ENCODE assay signal across 8 cellular contexts in genomic region chr20:5528719-5529256, GRCh38.
DNase-seq lines count a peak whose midpoint lies in the region; ATAC-seq, FAIRE-seq and TF ChIP-seq lines count a peak whose summit lies in the region.

No MANE protein-coding gene starts in this region.

- H3K79me2 ChIP-seq in GM12878 (ENCODE audit: control insufficient read depth, insufficient read depth, low read length): no peaks in the 10 kb centered on the region

- H3K36me3 ChIP-seq in GM12878 (ENCODE audit: control insufficient read depth in 2 of 2, insufficient read depth in 2 of 2, low read length in 1 of 2): peaks cover 0 to 5% of the 10 kb centered on the region in 2 experiments; a peak in 1 of 4 replicates

- in situ Hi-C loops in GM12878 (cut with MboI): loop anchor here (5.0 kb wide), 2 partner anchors 474 to 549 kb away; no protein-coding TSS in a partner anchor

- WGBS in GM12878 (ENCODE audit: insufficient coverage, insufficient replicate concordance, low lambda C conversion rate, missing lambda C conversion rate): 9% methylated on average over 7 of the region's 7 CpGs

- TF ChIP-seq RAD21 in GM12878 (IDR thresholded peaks at IDR 0.05; ENCODE audit: insufficient read depth, low read depth, low read length): peak; percentile 94

- POLR2A ChIA-PET in GM12878 (lab: Charles Lee): interaction anchor here (0.6 to 1.9 kb wide), 3 partner anchors 217 to 269 kb away, joined by 3 to 6 read pairs (median 4); no protein-coding TSS in a partner anchor

- peak; percentile 76 for ATAC-seq in HG02981 (IDR thresholded peaks at IDR 0.05; ENCODE audit: unreplicated experiment)
- ATAC-seq in GM12878: peak; percentile 91

- DNase-seq in NK-92 treated with Interleukin-12 subunit alpha and Interleukin-12 subunit beta, amount 100 ng/mL, for 24 hours (lab: John Stamatoyannopoulos, UW): peak; percentile 31
- no peak for DNase-seq in NK-92 (lab: John Stamatoyannopoulos, UW; ENCODE audit: unreplicated experiment)
- peak; percentile 85 for DNase-seq in NCI-H2081 treated with DMSO at 0.1 percent for 48 hours (lab: John Stamatoyannopoulos, UW)
- peak; percentile 60 for DNase-seq in T1000 (lab: John Stamatoyannopoulos, UW)
- peak; percentile 75 for DNase-seq in GM12878 (ENCODE audit: low read depth, low spot score)
- peak; percentile 78 for DNase-seq in iPS DF 4.7 (ENCODE audit: extremely low read depth, low spot score)
- DNase-seq in stimulated activated CD4-positive, alpha-beta T cell treated with anti-CD3 and anti-CD28 coated beads, Interleukin-12 subunit alpha, Interleukin-12 subunit beta, amount 100 ng/mL, for 4 hours: peak; percentile 53

- no peaks in the 10 kb centered on the region for H4K20me1 ChIP-seq in GM12878 (ENCODE audit: control insufficient read depth, insufficient read depth)

- CTCF ChIA-PET in GM12878 (lab: Yijun Ruan, JAX): interaction anchor here (0.6 to 9.5 kb wide), 66 partner anchors 9 to 612 kb away, joined by 3 to 180 read pairs (median 4); partner anchors contain the start of genes FERMT1 and LRRN4

- H2AFZ ChIP-seq in GM12878 (ENCODE audit: control insufficient read depth, low read depth, low read length): no peak overlapping the region

- no peak for TF ChIP-seq POLR2A in GM12878 (IDR thresholded peaks at IDR 0.05; ENCODE audit: low read depth, low read length)

- H3K4me3 ChIP-seq in GM12878: no peak overlapping the region

- no peaks in the 10 kb centered on the region for H3K9me3 ChIP-seq in GM12878 (replicated peaks; ENCODE audit: control insufficient read depth, insufficient read depth, low read length)

- SMC1A ChIA-PET in GM12878 (lab: Charles Lee; ENCODE audit: uncharacterized antibody, unreplicated experiment): interaction anchor here (0.7 to 7.2 kb wide), 36 partner anchors 9 to 546 kb away, joined by 3 to 70 read pairs (median 4); no protein-coding TSS in a partner anchor

- RAD21 ChIA-PET in GM12878 (lab: Charles Lee; ENCODE audit: unreplicated experiment): interaction anchor here (0.7 to 7.5 kb wide), 34 partner anchors 10 to 562 kb away, joined by 3 to 97 read pairs (median 4); no protein-coding TSS in a partner anchor

- no peak overlapping the region for H3K9ac ChIP-seq in GM12878 (ENCODE audit: control insufficient read depth, insufficient read depth, low read length)

- no peak for TF ChIP-seq EP300 in GM12878 (IDR thresholded peaks at IDR 0.05; ENCODE audit: borderline replicate concordance in 1 of 2, control insufficient read depth in 1 of 2, low read depth in 2 of 2, low read length in 2 of 2)

- intact Hi-C loops in GM12878 (cut with micrococcal nuclease; ENCODE audit: unreplicated experiment): loop anchor here (1.0 kb wide), 5 partner anchors 260 to 549 kb away; no protein-coding TSS in a partner anchor

- FAIRE-seq in GM12878 (lab: Jason Lieb, UNC): peak; percentile 78

- H3K4me1 ChIP-seq in GM12878 (ENCODE audit: control insufficient read depth, insufficient read depth, low read length): peaks cover 3% of the 10 kb centered on the region; the same call in 1 of the 2 replicates

- peak; percentile 82 to 96 (median 88); a peak in 5 of 6 replicates for TF ChIP-seq CTCF in GM12878 (IDR thresholded peaks at IDR 0.05 in 2 of 3, conservative IDR thresholded peaks at IDR 0.05 in 1 of 3; ENCODE audit: control insufficient read depth in 2 of 3, extremely low read depth in 1 of 3, insufficient read depth in 1 of 3, low read depth in 3 of 3, low read length in 3 of 3)

- no peak overlapping the region for H3K4me2 ChIP-seq in GM12878 (ENCODE audit: control insufficient read depth, insufficient read depth)

- H3K27me3 ChIP-seq in GM12878 (replicated peaks in 1 of 2; ENCODE audit: control insufficient read depth in 2 of 2, insufficient read depth in 2 of 2, low read length in 1 of 2): no peaks in the 10 kb centered on the region

- BruUV-seq in GM12878 (replicated peaks; lab: Mats Ljungman, UMichigan): no TSS peak

- H3K27ac ChIP-seq in GM12878 (ENCODE audit: control insufficient read depth, insufficient read depth): no peak overlapping the region

TF ChIP-seq in GM12878, 131 proteins besides CTCF, POLR2A, EP300 and RAD21:
- TF ChIP-seq KLF5 (IDR thresholded peaks at IDR 0.05; ENCODE audit: partially characterized antibody) (no peak), PKNOX1 (IDR thresholded peaks at IDR 0.05) (peak; percentile 59), ZNF207 (IDR thresholded peaks at IDR 0.05; ENCODE audit: borderline replicate concordance) (no peak), POU2F2 (IDR thresholded peaks at IDR 0.05; ENCODE audit: borderline replicate concordance, low read depth, low read length) (0 out of 3 replicates have a peak, but pooled peaks have one; percentile 41), YY1 (IDR thresholded peaks at IDR 0.05; ENCODE audit: low read depth, low read length) (peak; percentile 63; the same call in 1 of the 2 replicates), SMC3 (IDR thresholded peaks at IDR 0.05; ENCODE audit: borderline replicate concordance, low read length) (peak; percentile 93)
